Comparison of ENCODE assay signal across 9 cellular contexts in the genomic region with DNA sequence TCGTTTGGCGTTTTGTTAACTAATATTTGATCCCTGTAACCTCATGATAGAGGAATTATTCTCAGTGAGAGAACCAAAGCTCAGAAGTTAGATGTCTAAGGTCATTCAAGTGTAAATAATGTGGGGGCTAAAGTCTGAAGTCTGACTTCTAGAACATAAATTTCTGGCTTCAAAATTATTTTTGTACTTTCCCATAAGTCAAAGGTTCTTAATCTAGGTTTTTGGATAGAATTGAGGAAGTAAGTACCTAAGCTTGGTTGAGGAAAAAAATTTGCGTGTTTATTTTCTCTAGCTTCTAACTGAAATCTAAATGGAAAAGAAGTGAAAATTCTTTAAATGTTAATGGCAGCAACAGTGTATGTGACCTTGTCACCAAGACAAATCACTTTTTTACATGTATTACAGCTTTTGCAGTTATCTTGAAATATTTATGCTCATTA. TPM values are rescaled to one million over a fixed set of nuclear protein-coding genes. Genes with fewer than 3 reads are reported as not detected.
DNase-seq lines count a peak whose midpoint lies in the region; TF ChIP-seq lines count a peak whose summit lies in the region.
"Had no signal": no experiment of that assay in that cellular context is flagged by ENCODE, and none has a peak within 500 bp of the region (broad histone marks: within the 10 kb centered on the region; RNA-seq: fewer than 3 reads in every experiment).

No MANE protein-coding gene starts in this region.

- intact Hi-C loops in dendritic cell treated with granulocyte-macrophage colony-stimulating factor and Interleukin-4, amounts not matched to agents 40 ng/mL and 50 ng/mL, for 4 days (cut with micrococcal nuclease), result no loop called here

- H3K9me3 Mint-ChIP-seq in CD8-positive, alpha-beta memory T cell, result no peaks in the 10 kb centered on the region
- H3K9me3 Mint-ChIP-seq in dendritic cell treated with granulocyte-macrophage colony-stimulating factor and Interleukin-4, amounts not matched to agents 40 ng/mL and 50 ng/mL, for 4 days, result no peaks in the 10 kb centered on the region
- H3K9me3 Mint-ChIP-seq in neural progenitor cell, result no peaks in the 10 kb centered on the region

- H3K4me1 ChIP-seq in CD8-positive, alpha-beta memory T cell (ENCODE audit: insufficient read depth, low read length), result peaks cover 22% of the 10 kb centered on the region
- peaks cover 19% of the 10 kb centered on the region for H3K4me1 ChIP-seq in neural progenitor cell
- peaks cover 0 to 15% (median 2%) of the 10 kb centered on the region in 4 donors for H3K4me1 ChIP-seq in Peyer's patch

- peaks cover 0 to 3% of the 10 kb centered on the region in 2 donors for H3K27me3 Mint-ChIP-seq in CD8-positive, alpha-beta memory T cell
- peaks cover 2% of the 10 kb centered on the region for H3K27me3 Mint-ChIP-seq in dendritic cell treated with granulocyte-macrophage colony-stimulating factor and Interleukin-4, amounts not matched to agents 40 ng/mL and 50 ng/mL, for 4 days
- H3K27me3 Mint-ChIP-seq in neural progenitor cell (ENCODE audit: insufficient read depth, low read depth), result no peaks in the 10 kb centered on the region

- DNase-seq in CD8-positive, alpha-beta memory T cell, result no peak
- DNase-seq in NB4 (ENCODE audit: low read depth) (peak; percentile 18), neural progenitor cell (ENCODE audit: low spot score) (no peak), dermis blood vessel endothelial cell (no peak), HK-2 (ENCODE audit: unreplicated experiment) (no peak), Peyer's patch (no peak), NCI-H774 (lab: John Stamatoyannopoulos, UW) (no peak)
- DNase-seq: stimulated activated naive CD4-positive, alpha-beta T cell treated with Interleukin-2 at 50 U/mL for 16 hours had no signal

- no peaks in the 10 kb centered on the region for H3K27me3 ChIP-seq in CD8-positive, alpha-beta memory T cell (ENCODE audit: insufficient read depth, low read length, poor library complexity, severe bottlenecking)
- H3K27me3 ChIP-seq in neural progenitor cell (no peaks in the 10 kb centered on the region), Peyer's patch (no peaks in the 10 kb centered on the region)

- peak overlapping the region; percentile 87 for H3K27ac ChIP-seq in CD8-positive, alpha-beta memory T cell (ENCODE audit: low read depth, low read length)
- H3K27ac ChIP-seq in neural progenitor cell (no peak overlapping the region), Peyer's patch (peak overlapping the region in 2 of 4 donors; percentile 41 to 94)

- TF ChIP-seq POLR2A in NB4 (IDR thresholded peaks at IDR 0.05; ENCODE audit: extremely low read depth, insufficient read length), result no peak
- TF ChIP-seq POLR2A in Peyer's patch (IDR thresholded peaks at IDR 0.05), result no peak

- peaks cover 25% of the 10 kb centered on the region for H3F3A ChIP-seq in neural progenitor cell (ENCODE audit: low read depth)

- H3K9me3 ChIP-seq in CD8-positive, alpha-beta memory T cell (ENCODE audit: low read length), result no peaks in the 10 kb centered on the region
- H3K9me3 ChIP-seq in neural progenitor cell (ENCODE audit: low read depth), result no peaks in the 10 kb centered on the region
- H3K9me3 ChIP-seq in Peyer's patch, result no peaks in the 10 kb centered on the region

- no peak overlapping the region for H2AFZ ChIP-seq in neural progenitor cell (replicated peaks)

- H3K36me3 Mint-ChIP-seq in CD8-positive, alpha-beta memory T cell, result peaks cover 1 to 14% (median 6%) of the 10 kb centered on the region in 3 donors
- H3K36me3 Mint-ChIP-seq in dendritic cell treated with granulocyte-macrophage colony-stimulating factor and Interleukin-4, amounts not matched to agents 40 ng/mL and 50 ng/mL, for 4 days (ENCODE audit: low read depth), result peaks cover 10% of the 10 kb centered on the region
- peaks cover 2% of the 10 kb centered on the region for H3K36me3 Mint-ChIP-seq in neural progenitor cell

- TF ChIP-seq CTCF in NB4 (IDR thresholded peaks at IDR 0.05; ENCODE audit: low read depth, low read length) (no peak), neural progenitor cell (IDR thresholded peaks at IDR 0.05) (no peak), Peyer's patch (IDR thresholded peaks at IDR 0.05) (no peak)

- H4K20me1 ChIP-seq in neural progenitor cell (ENCODE audit: low read depth), result peaks cover 40% of the 10 kb centered on the region

- peaks cover 70% of the 10 kb centered on the region for H3K79me2 ChIP-seq in neural progenitor cell (ENCODE audit: low read depth)

- no peak overlapping the region for H3K27ac Mint-ChIP-seq in CD8-positive, alpha-beta memory T cell
- H3K27ac Mint-ChIP-seq in dendritic cell treated with granulocyte-macrophage colony-stimulating factor and Interleukin-4, amounts not matched to agents 40 ng/mL and 50 ng/mL, for 4 days, result peak overlapping the region; percentile 97
- no peak overlapping the region for H3K27ac Mint-ChIP-seq in neural progenitor cell

- H3K9ac ChIP-seq in neural progenitor cell, result no peak overlapping the region

- H3K36me3 ChIP-seq in CD8-positive, alpha-beta memory T cell (ENCODE audit: insufficient read depth, low read length), result no peaks in the 10 kb centered on the region
- no peaks in the 10 kb centered on the region for H3K36me3 ChIP-seq in neural progenitor cell
- H3K36me3 ChIP-seq in Peyer's patch, result no peaks in the 10 kb centered on the region

- no peak overlapping the region for H3K4me3 ChIP-seq in CD8-positive, alpha-beta memory T cell (ENCODE audit: low read length)
- H3K4me3 ChIP-seq in NB4 (ENCODE audit: low read depth, low read length), result peak overlapping the region; percentile 74
- peak overlapping the region; percentile 70 for H3K4me3 ChIP-seq in neural progenitor cell
- H3K4me3 ChIP-seq in Peyer's patch, result peak overlapping the region in 2 of 4 donors; percentile 81 to 96

- peak overlapping the region; percentile 90 for H3K4me2 ChIP-seq in neural progenitor cell

- peak overlapping the region; percentile 45 to 100 (median 98) for H3K4me3 Mint-ChIP-seq in CD8-positive, alpha-beta memory T cell
- H3K4me3 Mint-ChIP-seq in dendritic cell treated with granulocyte-macrophage colony-stimulating factor and Interleukin-4, amounts not matched to agents 40 ng/mL and 50 ng/mL, for 4 days, result peak overlapping the region; percentile 44
- H3K4me3 Mint-ChIP-seq in neural progenitor cell, result peak overlapping the region; percentile 96

- CTCF ChIA-PET in CD8-positive, alpha-beta memory T cell (lab: Charles Lee), result interaction anchor here (1.5 kb wide), 1 partner anchor 30 kb away, joined by 4 read pairs; no protein-coding TSS in a partner anchor

- POLR2A ChIA-PET in CD8-positive, alpha-beta memory T cell (lab: Charles Lee), result no interaction called here

- peaks cover 35 to 54% (median 40%) of the 10 kb centered on the region in 3 donors for H3K4me1 Mint-ChIP-seq in CD8-positive, alpha-beta memory T cell
- H3K4me1 Mint-ChIP-seq in dendritic cell treated with granulocyte-macrophage colony-stimulating factor and Interleukin-4, amounts not matched to agents 40 ng/mL and 50 ng/mL, for 4 days (ENCODE audit: low read depth), result peaks cover 17% of the 10 kb centered on the region
- peaks cover 15% of the 10 kb centered on the region for H3K4me1 Mint-ChIP-seq in neural progenitor cell

RNA-seq across cellular contexts. Expression of a gene that starts 2.3 kb away (rescaled TPM):
- 100 to 1,000 TPM; 110 to 121 TPM for total RNA-seq in CD8-positive, alpha-beta memory T cell
- polyA plus RNA-seq in CD8-positive, alpha-beta memory T cell, result 19.5 TPM
- total RNA-seq in neural progenitor cell (ENCODE audit: low replicate concordance) (36.4 and 88.4 TPM in 2 replicates), dermis blood vessel endothelial cell (50.2 and 82.5 TPM in 2 replicates), Peyer's patch (10 to 100 TPM; 25.2 to 55.3 (median 38.1) TPM)

RNA-seq across cellular contexts. Expression of a gene that starts 6.6 kb away (rescaled TPM):
- not detected for total RNA-seq in CD8-positive, alpha-beta memory T cell
- polyA plus RNA-seq in CD8-positive, alpha-beta memory T cell, result not detected
- total RNA-seq in neural progenitor cell (ENCODE audit: low replicate concordance), result not detected in 2 replicates
- total RNA-seq in dermis blood vessel endothelial cell, result not detected in 2 replicates
- total RNA-seq in Peyer's patch, result not detected

Comparison
In these comparisons a context has a peak if more than half of its experiments do, and no peak if none do; other contexts are left out.
1. H3K4me3 Mint-ChIP-seq: peak in every context shown above with its lines; median percentile 98 in CD8-positive, alpha-beta memory T cell; 96 in neural progenitor cell; 44 in dendritic cell treated with granulocyte-macrophage colony-stimulating factor and Interleukin-4, amounts not matched to agents 40 ng/mL and 50 ng/mL, for 4 days.